Comparison of ENCODE assay signal across 22 cellular contexts in genomic region chr20:45032781-45033180, GRCh38.
DNase-seq lines count a peak whose midpoint lies in the region; ATAC-seq and TF ChIP-seq lines count a peak whose summit lies in the region.
"Had no signal": no experiment of that assay in that cellular context is flagged by ENCODE, and none has a peak within 500 bp of the region (broad histone marks: within the 10 kb centered on the region; RNA-seq: fewer than 3 reads in every experiment).

No MANE protein-coding gene starts in this region.

- no peak for ATAC-seq in activated CD8-positive, alpha-beta T cell treated with anti-CD3 and anti-CD28 coated beads for 36 hours
- ATAC-seq in activated CD8-positive, alpha-beta T cell treated with anti-CD3 and anti-CD28 coated beads, Interleukin-2, amount 10 ng/mL, durations not matched to agents 7 days and 5 days, result no peak
- ATAC-seq in natural killer cell, result no peak
- ATAC-seq: A549; activated CD4-positive, CD25-positive, alpha-beta regulatory T cell treated with anti-CD3 and anti-CD28 coated beads, Interleukin-2, amount 50 U/mL, for 24 hours; PC-3 had no signal

- H3K9me3 Mint-ChIP-seq in activated CD8-positive, alpha-beta T cell treated with anti-CD3 and anti-CD28 coated beads for 36 hours, result no peaks in the 10 kb centered on the region
- no peaks in the 10 kb centered on the region for H3K9me3 Mint-ChIP-seq in activated CD8-positive, alpha-beta T cell treated with anti-CD3 and anti-CD28 coated beads, Interleukin-2, amount 10 ng/mL, durations not matched to agents 7 days and 5 days (ENCODE audit: insufficient read depth)
- H3K9me3 Mint-ChIP-seq in activated naive CD8-positive, alpha-beta T cell treated with anti-CD3 and anti-CD28 coated beads for 36 hours, result peaks cover 1% of the 10 kb centered on the region
- no peaks in the 10 kb centered on the region for H3K9me3 Mint-ChIP-seq in natural killer cell

- H3K4me3 ChIP-seq in KMS-11 (IDR thresholded peaks at IDR 0.05; ENCODE audit: insufficient read depth, low read depth, low read length), result no peak overlapping the region
- H3K4me3 ChIP-seq in transverse colon, result no peak overlapping the region
- H3K4me3 ChIP-seq: A549; BLaER1 treated with 17β-estradiol and CSF1 and Interleukin-3, amounts not matched to agents 10 nM and 100 nM; esophagus squamous epithelium; SJSA1; vagina had no signal

- H3K4me3 Mint-ChIP-seq in activated CD8-positive, alpha-beta T cell treated with anti-CD3 and anti-CD28 coated beads for 36 hours, result no peak overlapping the region
- no peak overlapping the region for H3K4me3 Mint-ChIP-seq in activated CD8-positive, alpha-beta T cell treated with anti-CD3 and anti-CD28 coated beads, Interleukin-2, amount 10 ng/mL, durations not matched to agents 7 days and 5 days
- no peak overlapping the region for H3K4me3 Mint-ChIP-seq in activated naive CD8-positive, alpha-beta T cell treated with anti-CD3 and anti-CD28 coated beads for 36 hours
- no peak overlapping the region for H3K4me3 Mint-ChIP-seq in natural killer cell

- CTCF ChIA-PET in activated CD8-positive, alpha-beta T cell treated with anti-CD3 and anti-CD28 coated beads for 36 hours (lab: Charles Lee), result interaction anchor here (1.3 kb wide), 1 partner anchor 11 kb away, joined by 6 read pairs; no protein-coding TSS in a partner anchor
- CTCF ChIA-PET in activated CD8-positive, alpha-beta T cell treated with anti-CD3 and anti-CD28 coated beads, Interleukin-2, amount 10 ng/mL, durations not matched to agents 7 days and 5 days (lab: Charles Lee), result interaction anchor here (1.5 to 5.1 kb wide), 2 partner anchors 12 to 80 kb away, joined by 3 to 22 read pairs; no protein-coding TSS in a partner anchor

- in situ Hi-C loops in transverse colon (cut with MboI; ENCODE audit: low pct_ligation_motif_present in 1 of 4, low pct_unique_long_range_greater_than_20kb in 1 of 4, low sequenced_read_pairs in 3 of 4), result loop anchor here in 1 of 4 donors (25.0 kb wide), 1 partner anchor 255 kb away; no protein-coding TSS in a partner anchor

- intact Hi-C loops in activated CD8-positive, alpha-beta T cell treated with anti-CD3 and anti-CD28 coated beads for 36 hours (cut with micrococcal nuclease), result no loop called here
- intact Hi-C loops in natural killer cell (cut with micrococcal nuclease) (no loop called here), transverse colon (cut with DNase I; ENCODE audit: low total_unique reads) (no loop called here)

- peaks cover 65% of the 10 kb centered on the region for H3K36me3 Mint-ChIP-seq in activated CD8-positive, alpha-beta T cell treated with anti-CD3 and anti-CD28 coated beads for 36 hours (ENCODE audit: low read depth)
- peaks cover 54% of the 10 kb centered on the region for H3K36me3 Mint-ChIP-seq in activated CD8-positive, alpha-beta T cell treated with anti-CD3 and anti-CD28 coated beads, Interleukin-2, amount 10 ng/mL, durations not matched to agents 7 days and 5 days (ENCODE audit: low read depth)
- H3K36me3 Mint-ChIP-seq in activated naive CD8-positive, alpha-beta T cell treated with anti-CD3 and anti-CD28 coated beads for 36 hours, result peaks cover 63% of the 10 kb centered on the region
- H3K36me3 Mint-ChIP-seq in natural killer cell, result peaks cover 12% of the 10 kb centered on the region

- H3K27ac Mint-ChIP-seq in activated CD8-positive, alpha-beta T cell treated with anti-CD3 and anti-CD28 coated beads for 36 hours, result peak overlapping the region; percentile 71
- no peak overlapping the region for H3K27ac Mint-ChIP-seq in activated CD8-positive, alpha-beta T cell treated with anti-CD3 and anti-CD28 coated beads, Interleukin-2, amount 10 ng/mL, durations not matched to agents 7 days and 5 days
- peak overlapping the region; percentile 48 for H3K27ac Mint-ChIP-seq in activated naive CD8-positive, alpha-beta T cell treated with anti-CD3 and anti-CD28 coated beads for 36 hours
- peak overlapping the region; percentile 34 to 47 for H3K27ac Mint-ChIP-seq in natural killer cell

- no peaks in the 10 kb centered on the region for H3K9me3 ChIP-seq in transverse colon
- H3K9me3 ChIP-seq: A549, esophagus squamous epithelium, SJSA1, vagina had no signal

- WGBS in transverse colon (ENCODE audit: low coverage in 1 of 2), 2 donors, result 74 to 89% methylated on average over 3 of the region's 3 CpGs

- H3K36me3 ChIP-seq in KMS-11 (ENCODE audit: insufficient read depth), result no peaks in the 10 kb centered on the region
- peaks cover 0 to 5% (median 0%) of the 10 kb centered on the region in 4 donors for H3K36me3 ChIP-seq in transverse colon
- H3K36me3 ChIP-seq: vagina had no signal

- no peaks in the 10 kb centered on the region for H3K27me3 ChIP-seq in KMS-11 (ENCODE audit: insufficient read depth, low read depth)
- H3K27me3 ChIP-seq in transverse colon, result no peaks in the 10 kb centered on the region
- H3K27me3 ChIP-seq: BLaER1 treated with 17β-estradiol and CSF1 and Interleukin-3, amounts not matched to agents 10 nM and 100 nM; esophagus squamous epithelium; SJSA1; vagina had no signal

- no peak for TF ChIP-seq CTCF in activated CD8-positive, alpha-beta T cell treated with anti-CD3 and anti-CD28 coated beads for 36 hours (IDR thresholded peaks at IDR 0.05)
- TF ChIP-seq CTCF in KMS-11 (conservative IDR thresholded peaks at IDR 0.05; ENCODE audit: low read depth, low read length) (no peak), natural killer cell (IDR thresholded peaks at IDR 0.05) (no peak), transverse colon (IDR thresholded peaks at IDR 0.05) (no peak)

- H3K27me3 Mint-ChIP-seq in activated CD8-positive, alpha-beta T cell treated with anti-CD3 and anti-CD28 coated beads for 36 hours, result no peaks in the 10 kb centered on the region
- H3K27me3 Mint-ChIP-seq in activated CD8-positive, alpha-beta T cell treated with anti-CD3 and anti-CD28 coated beads, Interleukin-2, amount 10 ng/mL, durations not matched to agents 7 days and 5 days (ENCODE audit: low read depth), result no peaks in the 10 kb centered on the region
- H3K27me3 Mint-ChIP-seq in activated naive CD8-positive, alpha-beta T cell treated with anti-CD3 and anti-CD28 coated beads for 36 hours, result no peaks in the 10 kb centered on the region
- no peaks in the 10 kb centered on the region for H3K27me3 Mint-ChIP-seq in natural killer cell (ENCODE audit: low read depth in 2 of 2)

- H3K79me2 ChIP-seq in KMS-11 (ENCODE audit: insufficient read depth, low read depth), result peaks cover 22% of the 10 kb centered on the region; the same call in 1 of the 2 replicates

- peak overlapping the region; percentile 43 for H3K4me2 ChIP-seq in KMS-11
- H3K4me2 ChIP-seq: A549; BLaER1 treated with 17β-estradiol and CSF1 and Interleukin-3, amounts not matched to agents 10 nM and 100 nM had no signal

- POLR2A ChIA-PET in activated CD8-positive, alpha-beta T cell treated with anti-CD3 and anti-CD28 coated beads for 36 hours (lab: Charles Lee), result no interaction called here
- POLR2A ChIA-PET in activated CD8-positive, alpha-beta T cell treated with anti-CD3 and anti-CD28 coated beads, Interleukin-2, amount 10 ng/mL, durations not matched to agents 7 days and 5 days (lab: Charles Lee), result no interaction called here

- no peaks in the 10 kb centered on the region for H4K20me1 ChIP-seq in KMS-11 (ENCODE audit: insufficient read depth)

- TF ChIP-seq EP300 in transverse colon (IDR thresholded peaks at IDR 0.05; ENCODE audit: low read depth), result no peak

- H3K9ac ChIP-seq in KMS-11, result no peak overlapping the region
- H3K9ac ChIP-seq: BLaER1 treated with 17β-estradiol and CSF1 and Interleukin-3, amounts not matched to agents 10 nM and 100 nM had no signal

- H2AFZ ChIP-seq in KMS-11 (ENCODE audit: low read depth), result no peak overlapping the region

- DNase-seq in activated CD8-positive, alpha-beta T cell treated with anti-CD3 and anti-CD28 coated beads for 36 hours, result no peak
- DNase-seq in activated CD8-positive, alpha-beta T cell treated with anti-CD3 and anti-CD28 coated beads, Interleukin-2, amount 10 ng/mL, durations not matched to agents 7 days and 5 days, result no peak
- no peak for DNase-seq in activated naive CD8-positive, alpha-beta T cell treated with anti-CD3 and anti-CD28 coated beads for 36 hours
- no peak for DNase-seq in natural killer cell
- no peak for DNase-seq in HPDE6-E6E7 (ENCODE audit: extremely low spot score)
- no peak for DNase-seq in transverse colon
- DNase-seq in stimulated activated naive CD4-positive, alpha-beta T cell (lab: John Stamatoyannopoulos, UW), result no peak
- DNase-seq: activated gamma-delta T cell, aorta, cerebellar nuclear complex, esophagus squamous epithelium, NCI-H2171 treated with DMSO at 0.1 percent for 48 hours, NCI-H774, PC-3, substantia nigra, T1000 had no signal

- H3K4me1 ChIP-seq in KMS-11 (ENCODE audit: low read depth, poor library complexity, severe bottlenecking), result peaks cover 99% of the 10 kb centered on the region
- peaks cover 0 to 11% (median 4%) of the 10 kb centered on the region in 4 donors for H3K4me1 ChIP-seq in transverse colon

- peaks cover 72% of the 10 kb centered on the region for H3K4me1 Mint-ChIP-seq in activated CD8-positive, alpha-beta T cell treated with anti-CD3 and anti-CD28 coated beads for 36 hours (ENCODE audit: low read depth)
- H3K4me1 Mint-ChIP-seq in activated CD8-positive, alpha-beta T cell treated with anti-CD3 and anti-CD28 coated beads, Interleukin-2, amount 10 ng/mL, durations not matched to agents 7 days and 5 days (ENCODE audit: low read depth), result peaks cover 48% of the 10 kb centered on the region
- H3K4me1 Mint-ChIP-seq in activated naive CD8-positive, alpha-beta T cell treated with anti-CD3 and anti-CD28 coated beads for 36 hours, result peaks cover 61% of the 10 kb centered on the region
- H3K4me1 Mint-ChIP-seq in natural killer cell, result peaks cover 59 to 63% of the 10 kb centered on the region in 2 donors

- TF ChIP-seq POLR2A in transverse colon (IDR thresholded peaks at IDR 0.05), result no peak

- peak overlapping the region; percentile 42; the same call in 1 of the 2 replicates for H3K27ac ChIP-seq in KMS-11
- H3K27ac ChIP-seq in transverse colon, result no peak overlapping the region
- H3K27ac ChIP-seq: A549; BLaER1 treated with 17β-estradiol and CSF1 and Interleukin-3, amounts not matched to agents 10 nM and 100 nM; esophagus squamous epithelium; SJSA1; vagina had no signal
